ENCODE assay signal across 20 cellular contexts in the genomic region with DNA sequence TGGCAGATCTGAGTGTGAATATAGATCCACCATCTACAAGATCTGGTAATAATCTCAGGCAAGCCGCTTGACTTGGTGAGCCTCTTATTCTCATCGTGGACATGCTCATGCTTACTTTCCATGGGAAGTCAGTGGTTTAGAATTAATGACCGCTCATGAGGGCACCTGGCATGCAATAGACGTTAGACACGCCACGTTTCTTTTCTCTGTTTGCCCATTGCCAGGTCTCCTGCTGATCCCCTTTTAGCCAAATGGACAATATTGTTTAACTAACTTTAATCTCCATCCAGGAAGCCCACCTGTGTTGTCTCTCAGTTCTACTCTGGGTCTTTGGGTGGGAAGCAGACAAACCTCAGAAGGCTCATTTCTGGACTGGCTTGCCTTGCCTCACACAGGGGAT.
A peak's percentile ranks its signal among the peaks of the same experiment; 100 is the strongest.
DNase-seq lines count a peak whose midpoint lies in the region; ATAC-seq and TF ChIP-seq lines count a peak whose summit lies in the region.
"Had no signal": no experiment of that assay in that cellular context is flagged by ENCODE, and none has a peak within 500 bp of the region (broad histone marks: within the 10 kb centered on the region; RNA-seq: fewer than 3 reads in every experiment).

No MANE protein-coding gene starts in this region.

- peaks cover 13% of the 10 kb centered on the region for H3F3A ChIP-seq in PC-3 (ENCODE audit: low read length, unreplicated experiment)

- no peaks in the 10 kb centered on the region for H3K36me3 Mint-ChIP-seq in MCF 10A (ENCODE audit: insufficient read depth, unreplicated experiment)
- no peaks in the 10 kb centered on the region for H3K36me3 Mint-ChIP-seq in type B pancreatic cell
- no peaks in the 10 kb centered on the region for H3K36me3 Mint-ChIP-seq in HFFc6 (ENCODE audit: low read depth)
- no peaks in the 10 kb centered on the region for H3K36me3 Mint-ChIP-seq in activated CD4-positive, alpha-beta memory T cell treated with anti-CD3 and anti-CD28 coated beads, Interleukin-2, amount 10 ng/mL, durations not matched to agents 7 days and 5 days (ENCODE audit: low read depth)
- H3K36me3 Mint-ChIP-seq: CD8-positive, alpha-beta T cell had no signal

- CTCF ChIA-PET in MCF 10A (lab: Yijun Ruan, JAX) = interaction anchor here (0.8 to 3.6 kb wide), 8 partner anchors 10 to 683 kb away, joined by 3 to 62 read pairs (median 6); no protein-coding TSS in a partner anchor
- CTCF ChIA-PET in mammary epithelial cell (lab: Charles Lee; ENCODE audit: low non-redundant PET) = no interaction called here
- CTCF ChIA-PET in PC-3 (lab: Charles Lee) = interaction anchor here (0.6 kb wide), 1 partner anchor 632 kb away, joined by 6 read pairs; no protein-coding TSS in a partner anchor
- CTCF ChIA-PET in activated CD4-positive, alpha-beta memory T cell treated with anti-CD3 and anti-CD28 coated beads, Interleukin-2, amount 10 ng/mL, durations not matched to agents 7 days and 5 days (lab: Charles Lee) = interaction anchor here (3.3 kb wide), 1 partner anchor 9 kb away, joined by 25 read pairs; no protein-coding TSS in a partner anchor

- 98% methylated on average over 6 of the region's 6 CpGs for WGBS in mammary epithelial cell (ENCODE audit: low coverage, missing lambda C conversion rate)

- no peaks in the 10 kb centered on the region for H3K9me2 ChIP-seq in PC-3 (replicated peaks; ENCODE audit: low read length)

- H3K36me3 ChIP-seq in mammary epithelial cell (ENCODE audit: insufficient read depth, low read length) (no peaks in the 10 kb centered on the region), PC-3 (ENCODE audit: low read depth, low read length) (no peaks in the 10 kb centered on the region)
- H3K36me3 ChIP-seq: BLaER1 treated with 17β-estradiol and CSF1 and Interleukin-3, amounts not matched to agents 10 nM and 100 nM; HAP-1 had no signal

- H3K27me3 Mint-ChIP-seq in MCF 10A (ENCODE audit: insufficient read depth, unreplicated experiment) (no peaks in the 10 kb centered on the region), type B pancreatic cell (no peaks in the 10 kb centered on the region), HFFc6 (ENCODE audit: insufficient read depth) (no peaks in the 10 kb centered on the region; the same call in none of the 2 replicates)
- peaks cover 3% of the 10 kb centered on the region for H3K27me3 Mint-ChIP-seq in activated CD4-positive, alpha-beta memory T cell treated with anti-CD3 and anti-CD28 coated beads, Interleukin-2, amount 10 ng/mL, durations not matched to agents 7 days and 5 days

- intact Hi-C loops in MCF 10A (cut with micrococcal nuclease) = no loop called here
- intact Hi-C loops in mammary epithelial cell (cut with micrococcal nuclease) = no loop called here
- intact Hi-C loops in PC-3 (cut with micrococcal nuclease) = no loop called here

- peak overlapping the region; percentile 92 for H3K27ac Mint-ChIP-seq in MCF 10A (ENCODE audit: low read depth, unreplicated experiment)
- H3K27ac Mint-ChIP-seq in type B pancreatic cell = peak overlapping the region; percentile 7
- H3K27ac Mint-ChIP-seq in HFFc6 = no peak overlapping the region
- no peak overlapping the region for H3K27ac Mint-ChIP-seq in activated CD4-positive, alpha-beta memory T cell treated with anti-CD3 and anti-CD28 coated beads, Interleukin-2, amount 10 ng/mL, durations not matched to agents 7 days and 5 days
- H3K27ac Mint-ChIP-seq: B cell; CD8-positive, alpha-beta T cell had no signal

- TF ChIP-seq CTCF in MCF 10A (IDR thresholded peaks at IDR 0.05; ENCODE audit: unreplicated experiment) = no peak
- TF ChIP-seq CTCF in mammary epithelial cell (conservative IDR thresholded peaks at IDR 0.05 in 1 of 2, IDR thresholded peaks at IDR 0.05 in 1 of 2; ENCODE audit: extremely low read depth in 1 of 2, insufficient read depth in 1 of 2, low read depth in 1 of 2, low read length in 2 of 2) = no peak
- no peak for TF ChIP-seq CTCF in PC-3 (conservative IDR thresholded peaks at IDR 0.05; ENCODE audit: low read depth, low read length)
- no peak for TF ChIP-seq CTCF in VCaP (conservative IDR thresholded peaks at IDR 0.05)
- no peak for TF ChIP-seq CTCF in type B pancreatic cell (conservative IDR thresholded peaks at IDR 0.05)
- TF ChIP-seq CTCF in HFFc6 (IDR thresholded peaks at IDR 0.05) = no peak

- BruUV-seq in MCF 10A (replicated peaks; lab: Mats Ljungman, UMichigan) (no TSS peak), mammary epithelial cell (replicated peaks; lab: Mats Ljungman, UMichigan) (no TSS peak), PC-3 (replicated peaks; lab: Mats Ljungman, UMichigan) (no TSS peak)

- H3K4me1 Mint-ChIP-seq in MCF 10A (ENCODE audit: insufficient read depth, unreplicated experiment) (peaks cover 22% of the 10 kb centered on the region), type B pancreatic cell (ENCODE audit: unreplicated experiment) (peaks cover 30% of the 10 kb centered on the region), HFFc6 (ENCODE audit: low read depth) (0 out of 2 replicates have a peak, but pooled peaks cover 9% of the 10 kb centered on the region)
- no peaks in the 10 kb centered on the region for H3K4me1 Mint-ChIP-seq in activated CD4-positive, alpha-beta memory T cell treated with anti-CD3 and anti-CD28 coated beads, Interleukin-2, amount 10 ng/mL, durations not matched to agents 7 days and 5 days
- H3K4me1 Mint-ChIP-seq: B cell had no signal

- no peak for ATAC-seq in PC-3
- ATAC-seq in GM19467 (IDR thresholded peaks at IDR 0.05; ENCODE audit: unreplicated experiment) = no peak
- ATAC-seq: CD8-positive, alpha-beta T cell; GM12878 had no signal

- no peak overlapping the region for H3K9ac ChIP-seq in mammary epithelial cell (ENCODE audit: insufficient read depth, low read length)
- H3K9ac ChIP-seq in PC-3 (ENCODE audit: low read length) = no peak overlapping the region
- H3K9ac ChIP-seq: BLaER1 treated with 17β-estradiol and CSF1 and Interleukin-3, amounts not matched to agents 10 nM and 100 nM; GM23248 had no signal

- in situ Hi-C loops in mammary epithelial cell (cut with MboI; ENCODE audit: low sequenced_read_pairs in 2 of 2) = no loop called here

- POLR2A ChIA-PET in MCF 10A (lab: Yijun Ruan, JAX) (interaction anchor here (2.0 kb wide), 1 partner anchor 108 kb away, joined by 6 read pairs; no protein-coding TSS in a partner anchor), PC-3 (lab: Charles Lee; ENCODE audit: unreplicated experiment) (no interaction called here)
- POLR2A ChIA-PET in activated CD4-positive, alpha-beta memory T cell treated with anti-CD3 and anti-CD28 coated beads, Interleukin-2, amount 10 ng/mL, durations not matched to agents 7 days and 5 days (lab: Charles Lee) = no interaction called here

- H3K4me3 Mint-ChIP-seq in MCF 10A (ENCODE audit: unreplicated experiment) (no peak overlapping the region), type B pancreatic cell (no peak overlapping the region), HFFc6 (no peak overlapping the region)
- no peak overlapping the region for H3K4me3 Mint-ChIP-seq in activated CD4-positive, alpha-beta memory T cell treated with anti-CD3 and anti-CD28 coated beads, Interleukin-2, amount 10 ng/mL, durations not matched to agents 7 days and 5 days
- H3K4me3 Mint-ChIP-seq: B cell; CD8-positive, alpha-beta T cell had no signal

- H3K27ac ChIP-seq in mammary epithelial cell (ENCODE audit: insufficient read depth, low read depth, low read length) = no peak overlapping the region
- H3K27ac ChIP-seq in PC-3 (ENCODE audit: low read length) = no peak overlapping the region
- H3K27ac ChIP-seq in VCaP = peak overlapping the region; percentile 86
- H3K27ac ChIP-seq: BLaER1 treated with 17β-estradiol and CSF1 and Interleukin-3, amounts not matched to agents 10 nM and 100 nM; GM23248; HL-60 had no signal

- H4K20me1 ChIP-seq in mammary epithelial cell (ENCODE audit: insufficient read depth, low read length) (no peaks in the 10 kb centered on the region), PC-3 (ENCODE audit: low read length) (no peaks in the 10 kb centered on the region)
- H4K20me1 ChIP-seq: BLaER1 treated with 17β-estradiol and CSF1 and Interleukin-3, amounts not matched to agents 10 nM and 100 nM had no signal

- DNase-seq in MCF 10A (ENCODE audit: unreplicated experiment) = no peak
- DNase-seq in mammary epithelial cell = no peak
- DNase-seq in PC-3 = no peak
- DNase-seq in type B pancreatic cell (ENCODE audit: extremely low spot score, unreplicated experiment) = no peak
- no peak for DNase-seq in HFFc6
- DNase-seq in activated CD4-positive, alpha-beta memory T cell treated with anti-CD3 and anti-CD28 coated beads, Interleukin-2, amount 10 ng/mL, durations not matched to agents 7 days and 5 days = no peak
- DNase-seq: Calu3; CD8-positive, alpha-beta T cell; DMS 273 treated with DMSO at 0.1 percent for 48 hours; DMS53; DND-41; EL; GM23248 had no signal

- H3K4me1 ChIP-seq in mammary epithelial cell (ENCODE audit: insufficient read depth, low read length) = peaks cover 13% of the 10 kb centered on the region
- H3K4me1 ChIP-seq in PC-3 (ENCODE audit: insufficient read depth, low read length) = peaks cover 34% of the 10 kb centered on the region
- H3K4me1 ChIP-seq: BLaER1 treated with 17β-estradiol and CSF1 and Interleukin-3, amounts not matched to agents 10 nM and 100 nM; HAP-1 had no signal

- H3K27me3 ChIP-seq in mammary epithelial cell (ENCODE audit: insufficient read depth, low read length) (no peaks in the 10 kb centered on the region), PC-3 (ENCODE audit: low read length) (no peaks in the 10 kb centered on the region)
- H3K27me3 ChIP-seq: BLaER1 treated with 17β-estradiol and CSF1 and Interleukin-3, amounts not matched to agents 10 nM and 100 nM had no signal

- H3K4me3 ChIP-seq in mammary epithelial cell (replicated peaks in 1 of 3; ENCODE audit: insufficient read depth in 1 of 3, low read depth in 2 of 3, low read length in 3 of 3) (no peak overlapping the region), PC-3 (ENCODE audit: low read length) (no peak overlapping the region)
- H3K4me3 ChIP-seq: BLaER1 treated with 17β-estradiol and CSF1 and Interleukin-3, amounts not matched to agents 10 nM and 100 nM; GM12878; GM23248; HAP-1 had no signal

- H3K4me2 ChIP-seq in mammary epithelial cell (ENCODE audit: insufficient read depth, low read depth, low read length) = no peak overlapping the region
- H3K4me2 ChIP-seq in PC-3 (ENCODE audit: low read length) = peak overlapping the region; percentile 65; the same call in 1 of the 2 replicates
- H3K4me2 ChIP-seq: BLaER1 treated with 17β-estradiol and CSF1 and Interleukin-3, amounts not matched to agents 10 nM and 100 nM had no signal

- no peaks in the 10 kb centered on the region for H3K79me2 ChIP-seq in mammary epithelial cell (ENCODE audit: insufficient read depth, low read length)
- H3K79me2 ChIP-seq in PC-3 (ENCODE audit: low read length) = no peaks in the 10 kb centered on the region

- dilution Hi-C loops in mammary epithelial cell (cut with HindIII; ENCODE audit: low sequenced_read_pairs) = no loop called here

- H3K9me3 ChIP-seq in mammary epithelial cell (replicated peaks; ENCODE audit: insufficient read depth, low read length) = no peaks in the 10 kb centered on the region
- H3K9me3 ChIP-seq in PC-3 (ENCODE audit: low read length) = no peaks in the 10 kb centered on the region
- H3K9me3 ChIP-seq: BLaER1 treated with 17β-estradiol and CSF1 and Interleukin-3, amounts not matched to agents 10 nM and 100 nM; HAP-1 had no signal

- H2AFZ ChIP-seq in mammary epithelial cell (ENCODE audit: low read depth, low read length) (no peak overlapping the region), PC-3 (ENCODE audit: low read length) (no peak overlapping the region)
- H2AFZ ChIP-seq: GM23248 had no signal

- H3K9me3 Mint-ChIP-seq in MCF 10A (ENCODE audit: unreplicated experiment) (no peaks in the 10 kb centered on the region), type B pancreatic cell (no peaks in the 10 kb centered on the region), HFFc6 (no peaks in the 10 kb centered on the region)
- H3K9me3 Mint-ChIP-seq in activated CD4-positive, alpha-beta memory T cell treated with anti-CD3 and anti-CD28 coated beads, Interleukin-2, amount 10 ng/mL, durations not matched to agents 7 days and 5 days = no peaks in the 10 kb centered on the region
- H3K9me3 Mint-ChIP-seq: CD8-positive, alpha-beta T cell had no signal

Comparison
In these comparisons a context has a peak if more than half of its experiments do, and no peak if none do; other contexts are left out.
1. H3K27ac Mint-ChIP-seq: peak in MCF 10A (single experiment) and type B pancreatic cell (single experiment); none in HFFc6 (single experiment) and activated CD4-positive, alpha-beta memory T cell treated with anti-CD3 and anti-CD28 coated beads, Interleukin-2, amount 10 ng/mL, durations not matched to agents 7 days and 5 days (single experiment).